Comparison of ENCODE assay signal across 15 cellular contexts in the genomic region with DNA sequence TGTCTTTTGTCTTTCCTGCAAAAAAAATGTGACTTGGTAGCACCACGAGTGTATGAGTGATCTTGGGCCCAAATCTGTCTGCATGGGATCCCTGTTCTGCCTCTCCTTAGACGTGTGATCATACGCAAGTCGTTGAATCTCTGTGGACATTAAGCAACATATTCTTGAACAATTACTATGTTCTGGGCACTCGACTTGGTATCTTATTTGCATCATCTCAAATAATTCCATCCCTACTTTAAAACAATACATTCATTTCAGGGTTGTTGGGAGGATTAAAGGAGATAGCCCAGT.
DNase-seq lines count a peak whose midpoint lies in the region; ATAC-seq and TF ChIP-seq lines count a peak whose summit lies in the region.
"Had no signal": no experiment of that assay in that cellular context is flagged by ENCODE, and none has a peak within 500 bp of the region (broad histone marks: within the 10 kb centered on the region; RNA-seq: fewer than 3 reads in every experiment).

No MANE protein-coding gene starts in this region.

- no peak overlapping the region for H2BK15ac ChIP-seq in mesenchymal stem cell (ENCODE audit: low read depth, poor library complexity, severe bottlenecking)

- H2BK5ac ChIP-seq in mesenchymal stem cell (ENCODE audit: low read depth, low read length, poor library complexity, severe bottlenecking) = no peak overlapping the region

- H4K91ac ChIP-seq in mesenchymal stem cell (ENCODE audit: low read length) = no peak overlapping the region

- no peak overlapping the region for H3K4me2 ChIP-seq in mesenchymal stem cell (ENCODE audit: low read length, poor library complexity, severe bottlenecking)

- peak overlapping the region in 1 of 2 experiments; percentile 37 for H3K18ac ChIP-seq in mesenchymal stem cell (ENCODE audit: low read depth in 1 of 2, low read length in 2 of 2)

- H3K4me1 Mint-ChIP-seq in stimulated activated naive CD8-positive, alpha-beta T cell treated with anti-CD3 and anti-CD28 coated beads, Interleukin-15, Interleukin-2, amounts not matched to agents 100 ng/mL and 50 ng/mL, for 24 hours (ENCODE audit: low read depth) = peaks cover 37% of the 10 kb centered on the region
- peaks cover 33% of the 10 kb centered on the region for H3K4me1 Mint-ChIP-seq in stimulated activated naive CD8-positive, alpha-beta T cell treated with anti-CD3 and anti-CD28 coated beads, Interleukin-15, amount 100 ng/mL, for 72 hours
- peaks cover 34% of the 10 kb centered on the region for H3K4me1 Mint-ChIP-seq in MCF 10A (ENCODE audit: insufficient read depth, unreplicated experiment)
- H3K4me1 Mint-ChIP-seq: T-helper 17 cell had no signal

- intact Hi-C loops in MCF 10A (cut with micrococcal nuclease) = loop anchor here (5.0 kb wide), 1 partner anchor 145 kb away; the partner anchor contains the start of gene CPEB2
- intact Hi-C loops in heart right ventricle (cut with DNase I) = no loop called here

- no peak overlapping the region for H2BK12ac ChIP-seq in mesenchymal stem cell (ENCODE audit: low read length in 2 of 2)

- CTCF ChIA-PET in MCF 10A (lab: Yijun Ruan, JAX) = interaction anchor here (0.6 to 1.3 kb wide), 3 partner anchors 36 to 297 kb away, joined by 3 to 4 read pairs (median 4); no protein-coding TSS in a partner anchor

- POLR2A ChIA-PET in MCF 10A (lab: Yijun Ruan, JAX) = interaction anchor here (0.6 to 3.1 kb wide), 11 partner anchors 22 to 185 kb away, joined by 3 to 23 read pairs (median 5); partner anchors contain the start of gene CPEB2

- H3K9me3 ChIP-seq in mesenchymal stem cell (ENCODE audit: control insufficient read depth, low read length) = no peaks in the 10 kb centered on the region
- peaks cover 0 to 5% (median 0%) of the 10 kb centered on the region in 11 donors for H3K9me3 ChIP-seq in heart right ventricle
- H3K9me3 ChIP-seq: mucosa of descending colon had no signal

- H3K4me3 Mint-ChIP-seq in stimulated activated naive CD8-positive, alpha-beta T cell treated with anti-CD3 and anti-CD28 coated beads, Interleukin-15, Interleukin-2, amounts not matched to agents 100 ng/mL and 50 ng/mL, for 24 hours = peak overlapping the region; percentile 44
- no peak overlapping the region for H3K4me3 Mint-ChIP-seq in stimulated activated naive CD8-positive, alpha-beta T cell treated with anti-CD3 and anti-CD28 coated beads, Interleukin-15, amount 100 ng/mL, for 72 hours
- peak overlapping the region; percentile 8 for H3K4me3 Mint-ChIP-seq in MCF 10A (ENCODE audit: unreplicated experiment)
- H3K4me3 Mint-ChIP-seq: IgD-negative memory B cell, T-helper 17 cell had no signal

- peak overlapping the region; percentile 39 for H3K27ac ChIP-seq in mesenchymal stem cell (ENCODE audit: low read length, poor library complexity, severe bottlenecking)
- H3K27ac ChIP-seq in heart right ventricle = peak overlapping the region in 1 of 10 donors; percentile 45

- no peak overlapping the region for H2AFZ ChIP-seq in mesenchymal stem cell (ENCODE audit: low read depth, low read length)

- no peak overlapping the region for H2BK120ac ChIP-seq in mesenchymal stem cell (ENCODE audit: low read depth, low read length)

- peaks cover 26% of the 10 kb centered on the region for H3K9me3 Mint-ChIP-seq in stimulated activated naive CD8-positive, alpha-beta T cell treated with anti-CD3 and anti-CD28 coated beads, Interleukin-15, Interleukin-2, amounts not matched to agents 100 ng/mL and 50 ng/mL, for 24 hours
- H3K9me3 Mint-ChIP-seq in stimulated activated naive CD8-positive, alpha-beta T cell treated with anti-CD3 and anti-CD28 coated beads, Interleukin-15, amount 100 ng/mL, for 72 hours = peaks cover 13 to 20% of the 10 kb centered on the region in 2 donors
- H3K9me3 Mint-ChIP-seq in MCF 10A (ENCODE audit: unreplicated experiment) = peaks cover 8% of the 10 kb centered on the region

- H3K23ac ChIP-seq in mesenchymal stem cell (ENCODE audit: low read length in 2 of 2) = no peak overlapping the region

- no peak overlapping the region for H3K14ac ChIP-seq in mesenchymal stem cell (ENCODE audit: low read length in 2 of 2)

- no peaks in the 10 kb centered on the region for H3K27me3 ChIP-seq in mesenchymal stem cell (ENCODE audit: control insufficient read depth in 1 of 2, insufficient read depth in 1 of 2, low read length in 2 of 2)
- peaks cover 0 to 6% (median 0%) of the 10 kb centered on the region in 7 donors for H3K27me3 ChIP-seq in heart right ventricle

- no peak for DNase-seq in stimulated activated naive CD8-positive, alpha-beta T cell treated with anti-CD3 and anti-CD28 coated beads, Interleukin-15, amount 100 ng/mL, for 72 hours
- DNase-seq in MCF 10A (ENCODE audit: unreplicated experiment) (peak; percentile 17), mesenchymal stem cell (no peak), SW 1271 (lab: John Stamatoyannopoulos, UW) (no peak), HK-2 (ENCODE audit: unreplicated experiment) (no peak), heart right ventricle (no peak)
- DNase-seq: NCI-H1092; occipital lobe; stimulated activated naive CD4-positive, alpha-beta T cell; T-helper 17 cell had no signal

- peaks cover 30% of the 10 kb centered on the region for H3K27me3 Mint-ChIP-seq in stimulated activated naive CD8-positive, alpha-beta T cell treated with anti-CD3 and anti-CD28 coated beads, Interleukin-15, Interleukin-2, amounts not matched to agents 100 ng/mL and 50 ng/mL, for 24 hours
- peaks cover 43% of the 10 kb centered on the region for H3K27me3 Mint-ChIP-seq in stimulated activated naive CD8-positive, alpha-beta T cell treated with anti-CD3 and anti-CD28 coated beads, Interleukin-15, amount 100 ng/mL, for 72 hours
- no peaks in the 10 kb centered on the region for H3K27me3 Mint-ChIP-seq in MCF 10A (ENCODE audit: insufficient read depth, unreplicated experiment)

- H3K9ac ChIP-seq in mesenchymal stem cell (ENCODE audit: low read length) = peak overlapping the region; percentile 76

- WGBS in mesenchymal stem cell = 77% methylated on average over 4 of the region's 5 CpGs
- 92 to 94% methylated on average over 5 of the region's 5 CpGs for WGBS in heart right ventricle, 2 donors

- H3K4ac ChIP-seq in mesenchymal stem cell (ENCODE audit: low read depth in 1 of 2, low read length in 2 of 2) = no peak overlapping the region

- ATAC-seq in stimulated activated naive CD8-positive, alpha-beta T cell treated with anti-CD3 and anti-CD28 coated beads, Interleukin-15, amount 100 ng/mL, for 72 hours = no peak
- no peak for ATAC-seq in HG03469 (IDR thresholded peaks at IDR 0.05; ENCODE audit: unreplicated experiment)
- no peak for ATAC-seq in heart right ventricle

- H2AK5ac ChIP-seq in mesenchymal stem cell (ENCODE audit: low read length, severe bottlenecking) = no peak overlapping the region

- H3K4me3 ChIP-seq in mesenchymal stem cell (ENCODE audit: insufficient read depth in 1 of 2, low read depth in 1 of 2, low read length in 2 of 2) (no peak overlapping the region), heart right ventricle (no peak overlapping the region)
- H3K4me3 ChIP-seq: coronary artery, mucosa of descending colon had no signal

- H3K4me1 ChIP-seq in mesenchymal stem cell (ENCODE audit: control insufficient read depth, insufficient read depth, low read depth, low read length) = peaks cover 6% of the 10 kb centered on the region
- peaks cover 0 to 25% (median 0%) of the 10 kb centered on the region in 9 donors for H3K4me1 ChIP-seq in heart right ventricle

- H3K79me1 ChIP-seq in mesenchymal stem cell (replicated peaks; ENCODE audit: low read length, poor library complexity, severe bottlenecking) = no peaks in the 10 kb centered on the region

- H3K27ac Mint-ChIP-seq in stimulated activated naive CD8-positive, alpha-beta T cell treated with anti-CD3 and anti-CD28 coated beads, Interleukin-15, Interleukin-2, amounts not matched to agents 100 ng/mL and 50 ng/mL, for 24 hours = peak overlapping the region; percentile 90
- no peak overlapping the region for H3K27ac Mint-ChIP-seq in stimulated activated naive CD8-positive, alpha-beta T cell treated with anti-CD3 and anti-CD28 coated beads, Interleukin-15, amount 100 ng/mL, for 72 hours
- H3K27ac Mint-ChIP-seq in MCF 10A (ENCODE audit: low read depth, unreplicated experiment) = peak overlapping the region; percentile 99
- H3K27ac Mint-ChIP-seq: IgD-negative memory B cell, T-helper 17 cell had no signal

- TF ChIP-seq CTCF in MCF 10A (IDR thresholded peaks at IDR 0.05; ENCODE audit: unreplicated experiment) (no peak), heart right ventricle (IDR thresholded peaks at IDR 0.05) (no peak)

- H3K36me3 Mint-ChIP-seq in stimulated activated naive CD8-positive, alpha-beta T cell treated with anti-CD3 and anti-CD28 coated beads, Interleukin-15, Interleukin-2, amounts not matched to agents 100 ng/mL and 50 ng/mL, for 24 hours (ENCODE audit: low read depth) = peaks cover 17% of the 10 kb centered on the region
- H3K36me3 Mint-ChIP-seq in MCF 10A (ENCODE audit: insufficient read depth, unreplicated experiment) = no peaks in the 10 kb centered on the region

- TSS peak; percentile 44 for BruUV-seq in MCF 10A (replicated peaks; lab: Mats Ljungman, UMichigan)

- H3K36me3 ChIP-seq in mesenchymal stem cell (ENCODE audit: control insufficient read depth in 1 of 2, insufficient read depth in 2 of 2, low read depth in 1 of 2, low read length in 2 of 2) (no peaks in the 10 kb centered on the region), heart right ventricle (no peaks in the 10 kb centered on the region)

- no peak overlapping the region for H4K8ac ChIP-seq in mesenchymal stem cell (ENCODE audit: low read length)

Comparison
In these comparisons a context has a peak if more than half of its experiments do, and no peak if none do; other contexts are left out.
1. H3K27ac Mint-ChIP-seq: peak in stimulated activated naive CD8-positive, alpha-beta T cell treated with anti-CD3 and anti-CD28 coated beads, Interleukin-15, Interleukin-2, amounts not matched to agents 100 ng/mL and 50 ng/mL, for 24 hours (single experiment) and MCF 10A (single experiment); none in stimulated activated naive CD8-positive, alpha-beta T cell treated with anti-CD3 and anti-CD28 coated beads, Interleukin-15, amount 100 ng/mL, for 72 hours (0 of 2).
2. H3K4me3 Mint-ChIP-seq: peak in stimulated activated naive CD8-positive, alpha-beta T cell treated with anti-CD3 and anti-CD28 coated beads, Interleukin-15, Interleukin-2, amounts not matched to agents 100 ng/mL and 50 ng/mL, for 24 hours (single experiment) and MCF 10A (single experiment); none in stimulated activated naive CD8-positive, alpha-beta T cell treated with anti-CD3 and anti-CD28 coated beads, Interleukin-15, amount 100 ng/mL, for 72 hours (0 of 2).